8 cellular contexts compared by ENCODE assay signal in genomic region chr1:23825076-23825761, GRCh38. TPM values are rescaled to one million over a fixed set of nuclear protein-coding genes. Genes with fewer than 3 reads are reported as not detected.
DNase-seq lines count a peak whose midpoint lies in the region; ATAC-seq and TF ChIP-seq lines count a peak whose summit lies in the region.

TSS of gene HMGCL (minus strand) at chr1:23825429. CDS start at chr1:23825415, 14 bp downstream.

- H3K27me3 Mint-ChIP-seq in activated T-helper 17 cell treated with anti-CD3 and anti-CD28 coated beads, Interleukin-2, amount 50 U/mL, for 72 hours: no peaks in the 10 kb centered on the region
- H3K27me3 Mint-ChIP-seq in naive thymus-derived CD8-positive, alpha-beta T cell: no peaks in the 10 kb centered on the region
- no peaks in the 10 kb centered on the region for H3K27me3 Mint-ChIP-seq in stimulated activated naive B cell treated with anti-CD40 and anti-IgM and Interleukin-4, amounts not matched to agents 10 μg/mL and 1 μg/mL and 100 μg/mL, for 72 hours

- no peaks in the 10 kb centered on the region for H3K9me3 Mint-ChIP-seq in activated T-helper 17 cell treated with anti-CD3 and anti-CD28 coated beads, Interleukin-2, amount 50 U/mL, for 72 hours
- no peaks in the 10 kb centered on the region for H3K9me3 Mint-ChIP-seq in naive thymus-derived CD8-positive, alpha-beta T cell
- H3K9me3 Mint-ChIP-seq in stimulated activated naive B cell treated with anti-CD40 and anti-IgM and Interleukin-4, amounts not matched to agents 10 μg/mL and 1 μg/mL and 100 μg/mL, for 72 hours: no peaks in the 10 kb centered on the region

- H3K27ac ChIP-seq in Karpas-422 (ENCODE audit: low read length): peak within 1 kb of the TSS; percentile 59
- peak within 1 kb of the TSS; percentile 42 for H3K27ac ChIP-seq in RWPE2 (ENCODE audit: poor library complexity, severe bottlenecking)

- peak within 1 kb of the TSS; percentile 96 for H3K9ac ChIP-seq in Karpas-422 (ENCODE audit: low read length)

- ATAC-seq in GM21529 (IDR thresholded peaks at IDR 0.05; ENCODE audit: unreplicated experiment): peak; percentile 82
- ATAC-seq in RWPE2 (ENCODE audit: low read depth): peak; percentile 89
- peak; percentile 88 for ATAC-seq in activated T-helper 17 cell treated with anti-CD3 and anti-CD28 coated beads, Interleukin-2, amount 50 U/mL, for 72 hours (replicated peaks)
- ATAC-seq in naive thymus-derived CD8-positive, alpha-beta T cell: peak; percentile 97
- ATAC-seq in stimulated activated naive B cell treated with anti-CD40 and anti-IgM and Interleukin-4, amounts not matched to agents 10 μg/mL and 1 μg/mL and 100 μg/mL, for 72 hours (replicated peaks): peak; percentile 96 to 98

- H4K20me1 ChIP-seq in Karpas-422 (ENCODE audit: insufficient read depth, low read depth, low read length): no peaks in the 10 kb centered on the region

- H3K4me3 Mint-ChIP-seq in activated T-helper 17 cell treated with anti-CD3 and anti-CD28 coated beads, Interleukin-2, amount 50 U/mL, for 72 hours: peak within 1 kb of the TSS; percentile 90
- H3K4me3 Mint-ChIP-seq in naive thymus-derived CD8-positive, alpha-beta T cell: peak within 1 kb of the TSS; percentile 90 to 97 (median 94)
- H3K4me3 Mint-ChIP-seq in stimulated activated naive B cell treated with anti-CD40 and anti-IgM and Interleukin-4, amounts not matched to agents 10 μg/mL and 1 μg/mL and 100 μg/mL, for 72 hours: peak within 1 kb of the TSS; percentile 93 to 97

- peaks cover 18% of the 10 kb centered on the region for H3K79me2 ChIP-seq in Karpas-422 (ENCODE audit: low read length)

- H3K4me1 Mint-ChIP-seq in activated T-helper 17 cell treated with anti-CD3 and anti-CD28 coated beads, Interleukin-2, amount 50 U/mL, for 72 hours: peaks cover 10% of the 10 kb centered on the region
- H3K4me1 Mint-ChIP-seq in naive thymus-derived CD8-positive, alpha-beta T cell: peaks cover 19 to 29% (median 25%) of the 10 kb centered on the region in 4 donors
- peaks cover 10 to 33% of the 10 kb centered on the region in 2 donors for H3K4me1 Mint-ChIP-seq in stimulated activated naive B cell treated with anti-CD40 and anti-IgM and Interleukin-4, amounts not matched to agents 10 μg/mL and 1 μg/mL and 100 μg/mL, for 72 hours

- peaks cover 28% of the 10 kb centered on the region for H3K36me3 Mint-ChIP-seq in activated T-helper 17 cell treated with anti-CD3 and anti-CD28 coated beads, Interleukin-2, amount 50 U/mL, for 72 hours (ENCODE audit: low read depth)
- H3K36me3 Mint-ChIP-seq in naive thymus-derived CD8-positive, alpha-beta T cell: peaks cover 0 to 4% (median 3%) of the 10 kb centered on the region in 3 donors
- H3K36me3 Mint-ChIP-seq in stimulated activated naive B cell treated with anti-CD40 and anti-IgM and Interleukin-4, amounts not matched to agents 10 μg/mL and 1 μg/mL and 100 μg/mL, for 72 hours: peaks cover 4 to 5% of the 10 kb centered on the region in 2 donors

- H3K36me3 ChIP-seq in Karpas-422 (ENCODE audit: insufficient read depth, low read length) (no peaks in the 10 kb centered on the region), RWPE2 (ENCODE audit: low read depth) (no peaks in the 10 kb centered on the region)

- no peak within 1 kb of the TSS; the same call in 1 of the 2 replicates for H2AFZ ChIP-seq in Karpas-422 (ENCODE audit: low read length)

- DNase-seq in DMS 273 (lab: John Stamatoyannopoulos, UW; ENCODE audit: unreplicated experiment): peak; percentile 97
- peak; percentile 97 for DNase-seq in Karpas-422
- peak; percentile 86 for DNase-seq in RWPE2 (ENCODE audit: low spot score)
- peak; percentile 80 for DNase-seq in fibroblast of mammary gland (ENCODE audit: low read depth)
- DNase-seq in naive thymus-derived CD8-positive, alpha-beta T cell: peak; percentile 81 to 93 (median 85)
- DNase-seq in stimulated activated naive B cell treated with anti-CD40 and anti-IgM and Interleukin-4, amounts not matched to agents 10 μg/mL and 1 μg/mL and 100 μg/mL, for 72 hours: peak; percentile 80

- peak within 1 kb of the TSS; percentile 70 for H3K4me2 ChIP-seq in Karpas-422 (ENCODE audit: low read depth, low read length, poor library complexity, severe bottlenecking)

- POLR2A ChIA-PET in naive thymus-derived CD8-positive, alpha-beta T cell (lab: Charles Lee): interaction anchor here (0.6 to 3.7 kb wide), 24 partner anchors 8 to 1605 kb away, joined by 3 to 29 read pairs (median 4); partner anchors contain the start of genes ELOA, FUCA1, GALE and LYPLA2

- H3K4me1 ChIP-seq in Karpas-422 (ENCODE audit: low read length): peaks cover 25% of the 10 kb centered on the region
- H3K4me1 ChIP-seq in RWPE2 (ENCODE audit: insufficient read depth, poor library complexity, severe bottlenecking): peaks cover 4% of the 10 kb centered on the region

- peak within 1 kb of the TSS; percentile 97 for H3K27ac Mint-ChIP-seq in activated T-helper 17 cell treated with anti-CD3 and anti-CD28 coated beads, Interleukin-2, amount 50 U/mL, for 72 hours
- peak within 1 kb of the TSS; percentile 93 to 98 (median 96) for H3K27ac Mint-ChIP-seq in naive thymus-derived CD8-positive, alpha-beta T cell
- H3K27ac Mint-ChIP-seq in stimulated activated naive B cell treated with anti-CD40 and anti-IgM and Interleukin-4, amounts not matched to agents 10 μg/mL and 1 μg/mL and 100 μg/mL, for 72 hours: peak within 1 kb of the TSS; percentile 97

- TF ChIP-seq CTCF in RWPE2 (IDR thresholded peaks at IDR 0.05; ENCODE audit: poor library complexity, severe bottlenecking): no peak
- TF ChIP-seq CTCF in fibroblast of mammary gland (conservative IDR thresholded peaks at IDR 0.05; ENCODE audit: control insufficient read depth, insufficient read depth, low read depth, low read length): no peak

- H3K4me3 ChIP-seq in Karpas-422 (ENCODE audit: low read length) (peak within 1 kb of the TSS; percentile 87), RWPE2 (ENCODE audit: severe bottlenecking) (peak within 1 kb of the TSS; percentile 93), fibroblast of mammary gland (ENCODE audit: control insufficient read depth, low read depth, low read length) (peak within 1 kb of the TSS; percentile 98)

- H3K27me3 ChIP-seq in Karpas-422 (ENCODE audit: low read length) (no peaks in the 10 kb centered on the region), RWPE2 (ENCODE audit: insufficient read depth, poor library complexity, severe bottlenecking) (no peaks in the 10 kb centered on the region)

- H3K9me3 ChIP-seq in Karpas-422 (ENCODE audit: low read length) (no peaks in the 10 kb centered on the region), RWPE2 (ENCODE audit: severe bottlenecking) (no peaks in the 10 kb centered on the region)

- no peaks in the 10 kb centered on the region for H3K9me2 ChIP-seq in Karpas-422 (replicated peaks; ENCODE audit: insufficient read depth, low read length)

RNA-seq across cellular contexts. Expression of gene HMGCL, which starts in this region (rescaled TPM):
- total RNA-seq in Karpas-422 (2014; rRNA removed; shearing (Covaris generic); ENCODE audit: low replicate concordance): 25.6 and 45.2 TPM in 2 replicates
- 10 to 100 TPM; 26.3 to 82.1 TPM for total RNA-seq in activated T-helper 17 cell treated with anti-CD3 and anti-CD28 coated beads, Interleukin-2, amount 50 U/mL, for 72 hours
- total RNA-seq in naive thymus-derived CD8-positive, alpha-beta T cell: 10 to 100 TPM; 32.0 to 37.7 TPM
- 10 to 100 TPM; 25.9 to 37.9 (median 34.3) TPM for polyA plus RNA-seq in naive thymus-derived CD8-positive, alpha-beta T cell

Comparison
In these comparisons a context has a peak if more than half of its experiments do, and no peak if none do; other contexts are left out.
1. Peak in every context shown above with its lines: DNase-seq, ATAC-seq, H3K4me3 ChIP-seq and H3K27ac ChIP-seq.